ENCODE assay signal across 15 cellular contexts in the genomic region with DNA sequence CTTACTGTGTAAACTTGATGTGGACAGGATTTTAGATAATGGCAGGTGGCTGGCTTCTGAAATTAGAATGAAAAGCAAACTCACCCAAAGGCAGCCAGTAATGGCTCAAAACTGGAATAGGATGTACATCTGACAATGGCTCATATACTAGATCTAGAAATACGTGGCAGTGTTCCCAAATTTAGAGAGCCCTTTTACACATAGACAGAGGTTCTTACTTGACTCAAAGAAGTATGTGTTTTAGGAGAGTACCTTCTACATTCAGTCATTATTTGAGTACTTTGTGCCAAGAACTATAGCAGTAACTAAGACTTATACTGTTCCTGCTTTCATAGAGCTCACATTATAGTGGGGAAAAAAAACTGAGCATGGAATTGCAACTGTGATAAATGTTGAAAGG.
"Had no signal": no experiment of that assay in that cellular context is flagged by ENCODE, and none has a peak within 500 bp of the region (broad histone marks: within the 10 kb centered on the region; RNA-seq: fewer than 3 reads in every experiment).

No MANE protein-coding gene starts in this region.

- H3K36me3 Mint-ChIP-seq: activated naive CD4-positive, alpha-beta T cell treated with anti-CD3 and anti-CD28 coated beads, Interleukin-2, amount 50 U/mL, for 72 hours had no signal

- ATAC-seq: activated naive CD4-positive, alpha-beta T cell treated with anti-CD3 and anti-CD28 coated beads, Interleukin-2, amount 50 U/mL, for 72 hours; heart right ventricle; left lobe of liver had no signal

- DNase-seq: activated CD4-positive, alpha-beta T cell treated with anti-CD3 and anti-CD28 coated beads for 48 hours; activated effector memory CD4-positive, alpha-beta T cell treated with anti-CD3 and anti-CD28 coated beads, Interleukin-2, amount 50 U/mL, for 16 hours; activated T-cell treated with anti-CD3 and anti-CD28 coated beads for 4 hours; aorta; colonic mucosa; heart right ventricle; islet precursor cell; sigmoid colon; stimulated activated CD4-positive, alpha-beta T cell treated with anti-CD3 and anti-CD28 coated beads, Interleukin-2, amount 100 ng/mL, for 24 hours; stimulated activated naive CD4-positive, alpha-beta T cell treated with Interleukin-2 at 50 U/mL for 16 hours; T-helper 9 cell; testis; WERI-Rb-1 had no signal

- H3K9me3 Mint-ChIP-seq: activated naive CD4-positive, alpha-beta T cell treated with anti-CD3 and anti-CD28 coated beads, Interleukin-2, amount 50 U/mL, for 72 hours had no signal
